Comparison of ENCODE assay signal across 1 cellular context in genomic region chr17:37339321-37339720, GRCh38.
TF ChIP-seq lines count a peak whose summit lies in the region.

No MANE protein-coding gene starts in this region.

TF ChIP-seq in HepG2, 621 proteins besides CTCF, POLR2A, EP300 and RAD21:
- TF ChIP-seq, protein P1, sequence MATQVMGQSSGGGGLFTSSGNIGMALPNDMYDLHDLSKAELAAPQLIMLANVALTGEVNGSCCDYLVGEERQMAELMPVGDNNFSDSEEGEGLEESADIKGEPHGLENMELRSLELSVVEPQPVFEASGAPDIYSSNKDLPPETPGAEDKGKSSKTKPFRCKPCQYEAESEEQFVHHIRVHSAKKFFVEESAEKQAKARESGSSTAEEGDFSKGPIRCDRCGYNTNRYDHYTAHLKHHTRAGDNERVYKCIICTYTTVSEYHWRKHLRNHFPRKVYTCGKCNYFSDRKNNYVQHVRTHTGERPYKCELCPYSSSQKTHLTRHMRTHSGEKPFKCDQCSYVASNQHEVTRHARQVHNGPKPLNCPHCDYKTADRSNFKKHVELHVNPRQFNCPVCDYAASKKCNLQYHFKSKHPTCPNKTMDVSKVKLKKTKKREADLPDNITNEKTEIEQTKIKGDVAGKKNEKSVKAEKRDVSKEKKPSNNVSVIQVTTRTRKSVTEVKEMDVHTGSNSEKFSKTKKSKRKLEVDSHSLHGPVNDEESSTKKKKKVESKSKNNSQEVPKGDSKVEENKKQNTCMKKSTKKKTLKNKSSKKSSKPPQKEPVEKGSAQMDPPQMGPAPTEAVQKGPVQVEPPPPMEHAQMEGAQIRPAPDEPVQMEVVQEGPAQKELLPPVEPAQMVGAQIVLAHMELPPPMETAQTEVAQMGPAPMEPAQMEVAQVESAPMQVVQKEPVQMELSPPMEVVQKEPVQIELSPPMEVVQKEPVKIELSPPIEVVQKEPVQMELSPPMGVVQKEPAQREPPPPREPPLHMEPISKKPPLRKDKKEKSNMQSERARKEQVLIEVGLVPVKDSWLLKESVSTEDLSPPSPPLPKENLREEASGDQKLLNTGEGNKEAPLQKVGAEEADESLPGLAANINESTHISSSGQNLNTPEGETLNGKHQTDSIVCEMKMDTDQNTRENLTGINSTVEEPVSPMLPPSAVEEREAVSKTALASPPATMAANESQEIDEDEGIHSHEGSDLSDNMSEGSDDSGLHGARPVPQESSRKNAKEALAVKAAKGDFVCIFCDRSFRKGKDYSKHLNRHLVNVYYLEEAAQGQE (IDR thresholded peaks at IDR 0.05; ENCODE audit: borderline replicate concordance in 1 of 2, low read depth in 1 of 2, low read length in 2 of 2) = 0 out of 4 replicates have a peak, but pooled peaks of 1 of the 2 experiments have one; percentile 19
- TF ChIP-seq TBX3 (IDR thresholded peaks at IDR 0.05; ENCODE audit: borderline replicate concordance) (no peak), IKZF5 (CRISPR knock-in tag; IDR thresholded peaks at IDR 0.05) (no peak), ZFYVE20 (CRISPR knock-in tag; IDR thresholded peaks at IDR 0.05; ENCODE audit: borderline replicate concordance, low read depth) (no peak)
